Comparison of ENCODE assay signal across 9 cellular contexts in the genomic region with DNA sequence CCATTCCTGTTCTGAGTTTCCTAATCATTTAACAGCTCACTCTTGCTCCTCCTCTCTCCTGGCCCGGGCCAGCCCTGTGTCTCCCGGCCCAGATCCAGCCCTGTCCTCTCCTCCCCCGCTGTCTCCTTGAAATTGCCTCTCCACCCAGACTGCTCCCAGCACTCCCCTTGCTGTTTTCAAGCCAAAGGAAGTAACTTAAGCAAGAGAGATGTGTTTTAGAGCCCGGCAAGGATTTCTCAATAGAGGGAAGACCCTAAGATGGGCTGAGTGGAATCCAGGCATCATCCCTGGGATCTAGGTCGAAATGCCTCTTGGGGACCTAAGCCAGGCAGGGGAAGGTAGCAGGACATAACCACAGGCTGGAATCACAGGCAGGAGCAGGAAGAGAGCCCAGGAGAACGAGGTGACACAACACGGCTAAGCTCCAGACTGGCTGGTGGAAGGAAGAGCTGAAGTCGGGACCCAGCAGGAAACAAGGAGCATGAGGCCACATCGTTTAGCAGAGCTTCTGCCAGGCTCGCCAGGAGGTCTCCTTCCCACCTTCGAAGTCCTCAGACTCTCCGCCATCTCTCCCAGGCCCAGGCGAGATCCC. TPM values are rescaled to one million over a fixed set of nuclear protein-coding genes. Genes with fewer than 3 reads are reported as not detected.
DNase-seq lines count a peak whose midpoint lies in the region; ATAC-seq and TF ChIP-seq lines count a peak whose summit lies in the region.
"Had no signal": no experiment of that assay in that cellular context is flagged by ENCODE, and none has a peak within 500 bp of the region (broad histone marks: within the 10 kb centered on the region; RNA-seq: fewer than 3 reads in every experiment).

No MANE protein-coding gene starts in this region.

- DNase-seq in HCEC 1CT, result peak; percentile 71
- peak; percentile 52 for DNase-seq in dedifferentiated amniotic fluid mesenchymal stem cell (ENCODE audit: extremely low spot score)
- no peak for DNase-seq in smooth muscle cell (lab: John Stamatoyannopoulos, UW; ENCODE audit: unreplicated experiment)
- DNase-seq in DMS 273 treated with DMSO at 0.1 percent for 48 hours (lab: John Stamatoyannopoulos, UW), result no peak
- DNase-seq in NCI-H526 (lab: John Stamatoyannopoulos, UW), result no peak
- DNase-seq: DMS79 treated with DMSO at 0.1 percent for 48 hours had no signal

- H3K9ac ChIP-seq in liver (ENCODE audit: low read depth in 1 of 2, low read length in 2 of 2) (no peak overlapping the region), smooth muscle cell (ENCODE audit: low read depth) (no peak overlapping the region)

- peaks cover 15% of the 10 kb centered on the region for H3F3A ChIP-seq in smooth muscle cell (ENCODE audit: low read depth)

- 28% methylated on average over 13 of the region's 13 CpGs for WGBS in liver
- 70% methylated on average over 13 of the region's 13 CpGs for WGBS in smooth muscle cell (ENCODE audit: low lambda C conversion rate)

- peaks cover 35 to 97% (median 83%) of the 10 kb centered on the region in 4 donors for H3K4me1 ChIP-seq in liver (ENCODE audit: control insufficient read depth in 4 of 4, insufficient read depth in 4 of 4, low read length in 3 of 4)
- no peaks in the 10 kb centered on the region for H3K4me1 ChIP-seq in smooth muscle cell (ENCODE audit: low read depth)

- ATAC-seq in GM19324 (IDR thresholded peaks at IDR 0.05; ENCODE audit: low FRiP score, unreplicated experiment), result no peak
- ATAC-seq in GM21737 (IDR thresholded peaks at IDR 0.05; ENCODE audit: unreplicated experiment), result no peak

- H3K4me3 ChIP-seq in liver (ENCODE audit: low read depth in 1 of 3, low read length in 3 of 3), result no peak overlapping the region
- H3K4me3 ChIP-seq in smooth muscle cell, result no peak overlapping the region

- H2AFZ ChIP-seq in smooth muscle cell (ENCODE audit: low read depth), result no peak overlapping the region

- H3K4me2 ChIP-seq in smooth muscle cell, result no peak overlapping the region

- no peaks in the 10 kb centered on the region for H3K9me3 ChIP-seq in liver (ENCODE audit: control insufficient read depth in 4 of 4, low read length in 3 of 4)
- no peaks in the 10 kb centered on the region for H3K9me3 ChIP-seq in smooth muscle cell (replicated peaks; ENCODE audit: low read depth)

- H3K36me3 ChIP-seq in liver (ENCODE audit: control insufficient read depth in 4 of 4, insufficient read depth in 3 of 4, low read depth in 1 of 4, low read length in 3 of 4) (peaks cover 3 to 26% (median 19%) of the 10 kb centered on the region in 4 donors), smooth muscle cell (ENCODE audit: low read depth) (no peaks in the 10 kb centered on the region)

- H3K79me2 ChIP-seq in smooth muscle cell (ENCODE audit: low read depth), result peaks cover 21% of the 10 kb centered on the region

- TF ChIP-seq CTCF in liver (IDR thresholded peaks at IDR 0.05; ENCODE audit: low read depth, low read length, missing input control) (no peak), smooth muscle cell (IDR thresholded peaks at IDR 0.05; ENCODE audit: borderline replicate concordance, insufficient read depth, poor library complexity, severe bottlenecking) (no peak)

- no peak for TF ChIP-seq RAD21 in liver (IDR thresholded peaks at IDR 0.05)

- H3K27ac ChIP-seq in liver (ENCODE audit: low read depth in 1 of 2, low read length in 2 of 2), result peak overlapping the region; percentile 92 to 93
- peak overlapping the region; percentile 41 for H3K27ac ChIP-seq in smooth muscle cell (ENCODE audit: low read depth)

- H4K20me1 ChIP-seq in smooth muscle cell (ENCODE audit: low read depth), result peaks cover 100% of the 10 kb centered on the region

- H3K27me3 ChIP-seq in liver (ENCODE audit: control insufficient read depth in 4 of 4, insufficient read depth in 4 of 4, low read length in 3 of 4) (no peaks in the 10 kb centered on the region), smooth muscle cell (ENCODE audit: low read depth) (no peaks in the 10 kb centered on the region)

TF ChIP-seq in liver, 16 proteins besides CTCF, POLR2A, EP300 and RAD21:
- TF ChIP-seq NR2F2 (IDR thresholded peaks at IDR 0.05) (no peak), ATF3 (IDR thresholded peaks at IDR 0.05) (no peak), RXRA (IDR thresholded peaks at IDR 0.05) (no peak), YY1 (IDR thresholded peaks at IDR 0.05) (no peak), EGR1 (IDR thresholded peaks at IDR 0.05; ENCODE audit: low read depth in 2 of 2) (no peak), MAX (IDR thresholded peaks at IDR 0.05) (no peak), ZBTB33 (IDR thresholded peaks at IDR 0.05) (no peak), JUND (IDR thresholded peaks at IDR 0.05) (no peak), GABPA (IDR thresholded peaks at IDR 0.05 in 1 of 2, conservative IDR thresholded peaks at IDR 0.05 in 1 of 2) (no peak), FOXA1 (IDR thresholded peaks at IDR 0.05) (no peak)

RNA-seq across cellular contexts. Expression of gene LRP1-AS, which starts 2.0 kb away (rescaled TPM):
- total RNA-seq in liver, result not detected
- polyA plus RNA-seq in liver, result not detected
- total RNA-seq in smooth muscle cell, result not detected in 2 replicates
- polyA plus RNA-seq in smooth muscle cell, result not detected in 2 replicates

RNA-seq across cellular contexts. Expression of gene LRP1, which starts 21.1 kb away (rescaled TPM):
- total RNA-seq in liver, result 100 to 1,000 TPM; 151 to 375 TPM
- polyA plus RNA-seq in liver, result 100 to 1,000 TPM in 1 of 2 donors, 10 to 100 TPM in 1; 87.5 to 127 TPM
- 80.3 and 95.4 TPM in 2 replicates for total RNA-seq in smooth muscle cell
- 75.3 and 83.1 TPM in 2 replicates for polyA plus RNA-seq in smooth muscle cell

RNA-seq across cellular contexts. Expression of gene STAT6, which starts 38.2 kb away (rescaled TPM):
- total RNA-seq in liver (10 to 100 TPM; 27.4 to 54.0 TPM), smooth muscle cell (39.1 and 56.8 TPM in 2 replicates)
- polyA plus RNA-seq in liver (10 to 100 TPM; 33.2 to 57.4 TPM), smooth muscle cell (38.7 and 48.5 TPM in 2 replicates)

Comparison
In these comparisons a context has a peak if more than half of its experiments do, and no peak if none do; other contexts are left out.
1. DNase-seq: peak in HCEC 1CT (single experiment) and dedifferentiated amniotic fluid mesenchymal stem cell (single experiment); none in smooth muscle cell (single experiment), DMS 273 treated with DMSO at 0.1 percent for 48 hours (single experiment) and NCI-H526 (0 of 2).